8 cellular contexts compared by ENCODE assay signal in the genomic region with DNA sequence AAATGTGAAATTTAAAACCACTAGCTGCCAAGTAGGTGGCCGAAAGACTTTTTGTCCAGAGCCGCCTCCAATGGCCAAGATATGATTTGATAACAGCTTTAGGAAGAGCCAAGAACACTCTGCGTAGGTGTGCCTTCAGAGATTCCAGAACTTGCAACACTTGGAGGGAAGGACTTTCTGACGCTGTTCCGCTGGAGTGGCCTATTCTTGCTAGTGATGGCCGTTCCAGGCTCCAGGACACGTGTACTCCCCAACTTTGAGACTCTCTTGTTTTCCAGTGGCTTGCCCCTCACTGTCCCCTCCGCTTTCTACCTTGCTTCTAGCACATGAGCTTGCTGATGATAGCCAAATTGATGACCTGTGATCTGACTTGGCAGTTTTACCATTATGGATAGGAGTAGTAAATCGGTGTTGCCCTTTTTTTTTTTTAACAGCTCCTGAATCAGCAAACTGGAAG. TPM values are rescaled to one million over a fixed set of nuclear protein-coding genes. Genes with fewer than 3 reads are reported as not detected.
DNase-seq lines count a peak whose midpoint lies in the region; ATAC-seq, FAIRE-seq and TF ChIP-seq lines count a peak whose summit lies in the region.

No MANE protein-coding gene starts in this region.

- WGBS in adipose tissue, 3 donors: 4 to 8% (median 7%) methylated on average over 9 of the region's 9 CpGs
- 2 to 4% (median 3%) methylated on average over 9 of the region's 9 CpGs for WGBS in ovary, 3 donors

- intact Hi-C loops in left cardiac atrium (cut with DNase I): loop anchor here in 1 of 2 donors (5.0 kb wide), 3 partner anchors 46 to 344 kb away; a partner anchor contains a TSS
- intact Hi-C loops in ovary (cut with DNase I): loop anchor here in 2 of 4 donors (5.0 kb wide), 3 partner anchors 46 to 389 kb away; a partner anchor contains a TSS

- no peak for TF ChIP-seq EP300 in ovary (IDR thresholded peaks at IDR 0.05)

- TF ChIP-seq CTCF in LNCaP clone FGC (IDR thresholded peaks at IDR 0.05; ENCODE audit: control insufficient read depth, extremely low read depth, insufficient read depth) (no peak), ovary (IDR thresholded peaks at IDR 0.05) (no peak)

- peak; percentile 53 to 70 for ATAC-seq in left cardiac atrium

- FAIRE-seq in GM12892 (lab: Jason Lieb, UNC): no peak
- FAIRE-seq in GM12891 (lab: Jason Lieb, UNC): no peak

- H3K4me3 ChIP-seq in LNCaP clone FGC (ENCODE audit: low read depth, low read length) (peak overlapping the region; percentile 86), ovary (peak overlapping the region; percentile 94)

- H3K27ac ChIP-seq in adipose tissue (ENCODE audit: low read depth, low read length) (peak overlapping the region; percentile 94), ovary (peak overlapping the region; percentile 87 to 90)

- H3K36me3 ChIP-seq in ovary: no peaks in the 10 kb centered on the region

- peak; percentile 54 for DNase-seq in ELF-1 (ENCODE audit: low read depth, low spot score)
- DNase-seq in LNCaP clone FGC (ENCODE audit: low read depth): peak; percentile 71
- peak; percentile 76 for DNase-seq in left cardiac atrium
- DNase-seq in ovary: peak; percentile 36 to 60 (median 41)
- DNase-seq in GM12892 (ENCODE audit: insufficient read length): no peak
- DNase-seq in NK-92 treated with Interleukin-12 subunit alpha and Interleukin-12 subunit beta, amount 100 ng/mL, for 24 hours (lab: John Stamatoyannopoulos, UW): no peak
- DNase-seq in GM12891 (ENCODE audit: insufficient read length, low spot score): no peak

- no peak for TF ChIP-seq POLR2A in ovary (IDR thresholded peaks at IDR 0.05)
- TF ChIP-seq POLR2A in GM12892 (IDR thresholded peaks at IDR 0.05; ENCODE audit: low read depth, low read length): no peak
- no peak for TF ChIP-seq POLR2A in GM12891 (IDR thresholded peaks at IDR 0.05; ENCODE audit: low read depth, low read length)

- H3K27me3 ChIP-seq in ovary: no peaks in the 10 kb centered on the region

- H3K9me3 ChIP-seq in ovary: no peaks in the 10 kb centered on the region

- peaks cover 9% of the 10 kb centered on the region for H3K4me1 ChIP-seq in ovary (ENCODE audit: insufficient read depth)

TF ChIP-seq in GM12891, 5 proteins besides CTCF, POLR2A, EP300 and RAD21:
- TF ChIP-seq POU2F2 (IDR thresholded peaks at IDR 0.05; ENCODE audit: low read depth, low read length): no peak
- no peak for TF ChIP-seq TAF1 (IDR thresholded peaks at IDR 0.05; ENCODE audit: low read depth, low read length)
- no peak for TF ChIP-seq PAX5 (IDR thresholded peaks at IDR 0.05; ENCODE audit: insufficient read depth, low read length, severe bottlenecking)
- no peak for TF ChIP-seq SPI1 (IDR thresholded peaks at IDR 0.05; ENCODE audit: low read depth, low read length)
- no peak for TF ChIP-seq POLR2AphosphoS5 (IDR thresholded peaks at IDR 0.05; ENCODE audit: low read depth, low read length)

RNA-seq across cellular contexts. Expression of a gene that starts 1.0 kb away (rescaled TPM):
- polyA plus RNA-seq in adipose tissue: 100 to 1,000 TPM; 196 to 892 (median 488) TPM
- total RNA-seq in left cardiac atrium: 100 to 1,000 TPM; 551 to 783 TPM
- 100 to 1,000 TPM; 111 to 224 (median 198) TPM for total RNA-seq in ovary
- polyA plus RNA-seq in ovary: 100 to 1,000 TPM; 140 to 278 TPM
- polyA plus RNA-seq in GM12892 (2012; ENCODE audit: missing spikeins): 108 TPM
- 78.0 TPM for polyA plus RNA-seq in GM12891 (2012; ENCODE audit: low read depth, missing spikeins)

Comparison
In these comparisons a context has a peak if more than half of its experiments do, and no peak if none do; other contexts are left out.
1. DNase-seq: peak in ELF-1 (single experiment), LNCaP clone FGC (single experiment), left cardiac atrium (single experiment) and ovary (5 of 5); none in GM12892 (single experiment), NK-92 treated with Interleukin-12 subunit alpha and Interleukin-12 subunit beta, amount 100 ng/mL, for 24 hours (single experiment) and GM12891 (single experiment).